In genomic region chr3:129032716-129033115, GRCh38 we compare ENCODE assay signal across 25 cellular contexts. TPM values are rescaled to one million over a fixed set of nuclear protein-coding genes. Genes with fewer than 3 reads are reported as not detected.
"Had no signal": no experiment of that assay in that cellular context is flagged by ENCODE, and none has a peak within 500 bp of the region (broad histone marks: within the 10 kb centered on the region; RNA-seq: fewer than 3 reads in every experiment).

No MANE protein-coding gene starts in this region.

- H3K4me3 Mint-ChIP-seq: memory B cell, mesothelial cell of epicardium, naive B cell, nephron had no signal

- H3K9me3 Mint-ChIP-seq: memory B cell, naive B cell, nephron had no signal

- H3K36me3 Mint-ChIP-seq: memory B cell, mesothelial cell of epicardium, naive B cell had no signal

- H3K9me3 ChIP-seq: heart left ventricle, lower lobe of right lung, stomach, thoracic aorta, transverse colon had no signal

- H3K4me3 ChIP-seq: heart left ventricle, lower lobe of right lung, skin epidermis, stomach, thoracic aorta, transverse colon had no signal

- H3K4me1 Mint-ChIP-seq: memory B cell, mesothelial cell of epicardium, naive B cell had no signal

- DNase-seq: effector memory CD4-positive, alpha-beta T cell; heart left ventricle; hippocampal formation; kidney glomerular epithelial cell; lower lobe of right lung; naive B cell; stimulated activated CD4-positive, alpha-beta T cell treated with anti-CD3 and anti-CD28 coated beads, Interleukin-2, amount 100 ng/mL, for 24 hours; stimulated activated CD4-positive, alpha-beta T cell treated with anti-CD3 and anti-CD28 coated beads, Interleukin-4, amount 100 ng/mL, for 4 hours; stimulated activated naive CD4-positive, alpha-beta T cell; stomach; substantia nigra; transverse colon had no signal

- H3K27ac ChIP-seq: lower lobe of right lung, skin epidermis, stomach, thoracic aorta, transverse colon had no signal

- H3K27ac Mint-ChIP-seq: memory B cell, mesothelial cell of epicardium had no signal

- H3K27me3 ChIP-seq: heart left ventricle, stomach, transverse colon had no signal

- H3K36me3 ChIP-seq: thoracic aorta, transverse colon had no signal

- H3K4me1 ChIP-seq: transverse colon had no signal

- ATAC-seq: esophagus mucosa, lower lobe of right lung, sciatic nerve had no signal

RNA-seq across cellular contexts. Expression of gene GP9, which starts 27.9 kb away (rescaled TPM):
- total RNA-seq: esophagus mucosa, fibroblast of lung, frontal cortex, glomerular endothelial cell, heart left ventricle, mesothelial cell of epicardium, omental fat pad, pulmonary artery endothelial cell, stomach, thoracic aorta, ureter had no signal

RNA-seq across cellular contexts. Expression of gene EFCC1, which starts 31.6 kb away (rescaled TPM):
- total RNA-seq: fibroblast of lung had no signal

RNA-seq across cellular contexts. Expression of gene CFAP92, which starts 38.8 kb away (rescaled TPM):
- total RNA-seq: fibroblast of lung had no signal
